1 cellular context compared by ENCODE assay signal in genomic region chr7:156733638-156734037, GRCh38.
TF ChIP-seq lines count a peak whose summit lies in the region.

No MANE protein-coding gene starts in this region.

TF ChIP-seq in HepG2, 621 proteins besides CTCF, POLR2A, EP300 and RAD21 (continued from another document):
- TF ChIP-seq GLMP (CRISPR knock-in tag; IDR thresholded peaks at IDR 0.05; ENCODE audit: borderline replicate concordance) (no peak), ZNF839 (CRISPR knock-in tag; IDR thresholded peaks at IDR 0.05; ENCODE audit: borderline replicate concordance) (no peak), RORA (CRISPR knock-in tag; IDR thresholded peaks at IDR 0.05) (no peak), ZNF317 (CRISPR knock-in tag; IDR thresholded peaks at IDR 0.05) (peak; percentile 97), ZNF432 (CRISPR knock-in tag; IDR thresholded peaks at IDR 0.05; ENCODE audit: borderline replicate concordance) (no peak)
